In the genomic region with DNA sequence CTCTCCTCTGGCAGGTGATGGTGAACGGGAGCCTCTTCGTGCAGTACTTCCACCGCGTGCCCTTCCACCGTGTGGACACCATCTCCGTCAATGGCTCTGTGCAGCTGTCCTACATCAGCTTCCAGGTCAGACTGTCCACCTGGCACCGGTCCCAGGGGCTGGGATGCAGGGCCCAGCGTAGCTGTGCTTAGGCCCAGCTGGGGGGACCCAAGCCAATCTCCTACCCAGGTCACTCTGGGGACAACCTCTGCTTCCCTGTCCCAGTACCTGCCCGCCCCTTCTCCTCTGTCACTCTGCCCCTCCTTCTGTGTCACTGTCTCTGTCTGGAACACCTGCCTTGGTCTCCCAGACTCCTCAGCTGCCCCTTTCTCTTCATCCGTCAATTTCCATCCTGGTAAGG, we compare ENCODE assay signal across 1 cellular context. TPM values are rescaled to one million over a fixed set of nuclear protein-coding genes. Genes with fewer than 3 reads are reported as not detected.
"Had no signal": no experiment of that assay in that cellular context is flagged by ENCODE, and none has a peak within 500 bp of the region (broad histone marks: within the 10 kb centered on the region; RNA-seq: fewer than 3 reads in every experiment).

No MANE protein-coding gene starts in this region.

RNA-seq across cellular contexts. Expression of a gene that starts 11.0 kb away (rescaled TPM):
- total RNA-seq: G401 had no signal
